ENCODE assay signal across 8 cellular contexts in the genomic region with DNA sequence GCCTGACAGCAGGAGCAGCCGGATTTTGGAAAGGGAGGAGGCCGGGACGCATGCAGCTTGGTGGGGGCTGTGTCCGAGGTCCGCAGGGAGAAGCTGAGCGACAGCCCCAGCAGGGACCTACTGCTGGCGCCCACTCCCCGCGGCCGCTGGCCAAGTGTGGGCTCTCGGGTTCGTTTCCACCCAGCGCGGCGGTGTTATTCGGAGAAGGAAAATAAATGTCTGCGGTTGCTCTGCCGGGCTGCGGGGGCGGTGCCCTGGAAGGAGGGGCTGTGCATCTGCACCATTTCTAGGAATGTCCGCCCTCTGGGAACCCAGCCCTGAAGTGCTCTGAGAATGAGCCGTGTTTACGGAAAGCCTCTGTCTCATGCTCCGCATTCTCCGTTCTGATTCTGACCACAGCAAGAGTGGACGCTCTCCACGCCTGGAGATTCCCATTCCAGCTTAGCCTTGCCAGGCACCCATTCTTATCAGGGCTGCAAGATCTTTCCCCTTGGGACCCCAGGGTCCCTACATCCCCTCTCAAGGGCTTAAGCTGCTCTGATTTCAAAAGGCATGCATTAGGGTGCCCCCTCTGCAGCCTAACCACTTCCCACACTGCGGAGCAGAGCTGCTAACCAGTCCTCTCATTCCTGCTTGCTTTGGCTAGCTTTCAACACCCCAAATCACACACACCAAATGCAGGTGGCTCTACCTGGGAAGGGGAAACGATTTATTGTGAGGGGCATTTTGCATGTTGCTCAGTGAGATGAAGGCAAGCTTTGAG.
A peak's percentile ranks its signal among the peaks of the same experiment; 100 is the strongest.
DNase-seq lines count a peak whose midpoint lies in the region; ATAC-seq and TF ChIP-seq lines count a peak whose summit lies in the region.

No MANE protein-coding gene starts in this region.

- WGBS in transverse colon (ENCODE audit: low coverage in 1 of 2), 2 donors, result 3 to 4% methylated on average over 6 to 25 of the region's 29 CpGs

- H3K36me3 ChIP-seq in BLaER1 (no peaks in the 10 kb centered on the region), NT2/D1 (ENCODE audit: insufficient read depth, insufficient read length, low read length) (no peaks in the 10 kb centered on the region), transverse colon (no peaks in the 10 kb centered on the region)

- in situ Hi-C loops in transverse colon (cut with MboI; ENCODE audit: low pct_ligation_motif_present in 1 of 4, low pct_unique_long_range_greater_than_20kb in 1 of 4, low sequenced_read_pairs in 3 of 4), result no loop called here

- intact Hi-C loops in transverse colon (cut with DNase I; ENCODE audit: low total_unique reads), result no loop called here

- H3K27me3 ChIP-seq in BLaER1 (no peaks in the 10 kb centered on the region), NT2/D1 (ENCODE audit: insufficient read depth, insufficient read length) (peaks cover 5% of the 10 kb centered on the region), transverse colon (no peaks in the 10 kb centered on the region)

- peak overlapping the region; percentile 57 for H3K4me3 ChIP-seq in BLaER1
- peak overlapping the region; percentile 67 for H3K4me3 ChIP-seq in NT2/D1 (ENCODE audit: insufficient read length, low read depth)
- peak overlapping the region; percentile 14 to 44 (median 27) for H3K4me3 ChIP-seq in transverse colon

- peak; percentile 93 for TF ChIP-seq EP300 in transverse colon (IDR thresholded peaks at IDR 0.05; ENCODE audit: low read depth)

- H3K27ac ChIP-seq in BLaER1, result no peak overlapping the region
- H3K27ac ChIP-seq in epithelial cell of prostate, result peak overlapping the region; percentile 87
- H3K27ac ChIP-seq in transverse colon, result peak overlapping the region; percentile 76 to 85 (median 80)

- no peaks in the 10 kb centered on the region for H3K9me3 ChIP-seq in BLaER1
- no peaks in the 10 kb centered on the region for H3K9me3 ChIP-seq in NT2/D1 (ENCODE audit: insufficient read depth, low read length)
- no peaks in the 10 kb centered on the region for H3K9me3 ChIP-seq in transverse colon

- TF ChIP-seq POLR2A in transverse colon (IDR thresholded peaks at IDR 0.05), result peak; percentile 16

- peak overlapping the region; percentile 93 for H3K4me2 ChIP-seq in BLaER1

- DNase-seq in NT2/D1 (ENCODE audit: low read depth, low spot score), result peak; percentile 58
- DNase-seq in epithelial cell of prostate (ENCODE audit: low read depth, low spot score), result no peak
- DNase-seq in mesenteric fat pad (ENCODE audit: low spot score), result peak; percentile 91
- peak; percentile 68 for DNase-seq in transverse colon
- no peak for DNase-seq in NAMALWA (ENCODE audit: low spot score)
- DNase-seq in effector CD8-positive, alpha-beta T cell (lab: John Stamatoyannopoulos, UW), result no peak

- peaks cover 27% of the 10 kb centered on the region for H3K4me1 ChIP-seq in BLaER1
- no peaks in the 10 kb centered on the region for H3K4me1 ChIP-seq in NT2/D1 (ENCODE audit: insufficient read depth, insufficient read length)
- H3K4me1 ChIP-seq in transverse colon, result peaks cover 0 to 14% (median 0%) of the 10 kb centered on the region in 4 donors

- H4K20me1 ChIP-seq in BLaER1, result no peaks in the 10 kb centered on the region

- no peak for ATAC-seq in HG03469 (IDR thresholded peaks at IDR 0.05; ENCODE audit: unreplicated experiment)

- H3K9ac ChIP-seq in BLaER1, result 0 out of 2 replicates have a peak overlapping the region, but pooled peaks have one; percentile 25
- peak overlapping the region; percentile 74 for H3K9ac ChIP-seq in NT2/D1 (ENCODE audit: insufficient read length, low read depth)

- TF ChIP-seq CTCF in transverse colon (IDR thresholded peaks at IDR 0.05), result no peak

Comparison
In these comparisons a context has a peak if more than half of its experiments do, and no peak if none do; other contexts are left out.
1. DNase-seq: peak in NT2/D1 (single experiment), mesenteric fat pad (single experiment) and transverse colon (single experiment); none in epithelial cell of prostate (single experiment), NAMALWA (single experiment) and effector CD8-positive, alpha-beta T cell (single experiment).
2. Peak in every context shown above with its lines, with median percentiles within 50 percentile points of each other: H3K4me3 ChIP-seq.